ENCODE assay signal across 8 cellular contexts in the genomic region with DNA sequence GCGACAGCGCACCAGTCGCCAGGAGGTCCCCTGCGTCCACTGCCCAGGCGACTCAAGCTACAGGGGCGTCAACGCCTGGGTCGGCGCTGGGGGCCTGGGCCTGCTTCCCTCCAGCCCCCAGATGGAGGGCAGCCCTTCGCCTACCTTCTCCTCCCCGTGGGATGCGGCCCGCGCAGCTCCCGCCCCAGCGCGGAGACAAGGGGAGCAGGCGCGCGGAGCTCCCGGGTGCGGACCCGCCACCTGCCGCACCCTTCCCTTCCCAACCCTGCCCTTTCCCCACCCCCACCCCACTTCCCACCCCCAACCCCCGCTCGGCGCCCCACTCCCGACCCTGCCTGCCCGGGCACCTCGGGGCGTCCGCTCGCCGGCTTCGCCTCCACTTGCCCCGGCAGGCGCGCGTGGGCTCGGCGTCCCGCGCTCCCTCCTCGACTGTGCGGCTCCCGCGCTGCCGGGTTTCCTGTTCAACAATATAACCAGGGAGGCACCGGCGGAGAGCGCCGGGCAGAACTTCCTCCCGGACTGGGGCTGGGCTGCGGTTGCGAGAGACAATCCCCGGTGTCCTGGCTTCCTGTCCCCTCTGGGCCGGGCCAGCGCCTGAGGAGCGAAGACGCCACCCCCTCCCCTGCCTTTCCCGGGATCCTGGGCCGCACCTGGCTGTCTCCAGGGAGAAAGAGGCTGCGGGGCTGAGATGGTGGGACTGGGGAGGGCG. TPM values are rescaled to one million over a fixed set of nuclear protein-coding genes. Genes with fewer than 3 reads are reported as not detected.
DNase-seq lines count a peak whose midpoint lies in the region; ATAC-seq, FAIRE-seq and TF ChIP-seq lines count a peak whose summit lies in the region.

A gene with protein sequence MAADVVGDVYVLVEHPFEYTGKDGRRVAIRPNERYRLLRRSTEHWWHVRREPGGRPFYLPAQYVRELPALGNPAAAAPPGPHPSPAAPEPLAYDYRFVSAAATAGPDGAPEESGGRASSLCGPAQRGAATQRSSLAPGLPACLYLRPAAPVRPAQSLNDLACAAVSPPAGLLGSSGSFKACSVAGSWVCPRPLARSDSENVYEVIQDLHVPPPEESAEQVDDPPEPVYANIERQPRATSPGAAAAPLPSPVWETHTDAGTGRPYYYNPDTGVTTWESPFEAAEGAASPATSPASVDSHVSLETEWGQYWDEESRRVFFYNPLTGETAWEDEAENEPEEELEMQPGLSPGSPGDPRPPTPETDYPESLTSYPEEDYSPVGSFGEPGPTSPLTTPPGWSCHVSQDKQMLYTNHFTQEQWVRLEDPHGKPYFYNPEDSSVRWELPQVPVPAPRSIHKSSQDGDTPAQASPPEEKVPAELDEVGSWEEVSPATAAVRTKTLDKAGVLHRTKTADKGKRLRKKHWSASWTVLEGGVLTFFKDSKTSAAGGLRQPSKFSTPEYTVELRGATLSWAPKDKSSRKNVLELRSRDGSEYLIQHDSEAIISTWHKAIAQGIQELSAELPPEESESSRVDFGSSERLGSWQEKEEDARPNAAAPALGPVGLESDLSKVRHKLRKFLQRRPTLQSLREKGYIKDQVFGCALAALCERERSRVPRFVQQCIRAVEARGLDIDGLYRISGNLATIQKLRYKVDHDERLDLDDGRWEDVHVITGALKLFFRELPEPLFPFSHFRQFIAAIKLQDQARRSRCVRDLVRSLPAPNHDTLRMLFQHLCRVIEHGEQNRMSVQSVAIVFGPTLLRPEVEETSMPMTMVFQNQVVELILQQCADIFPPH (minus strand): TSS at position 466 of the 709 bp plus-strand sequence. CDS start 2,591 bp downstream, outside the sequence.

- H3K9me3 Mint-ChIP-seq in MCF 10A (ENCODE audit: unreplicated experiment) = no peaks in the 10 kb centered on the region
- H3K9me3 Mint-ChIP-seq in stimulated activated naive B cell treated with anti-CD40 and anti-IgM and Interleukin-4, amounts not matched to agents 10 μg/mL and 1 μg/mL and 100 μg/mL, for 72 hours = no peaks in the 10 kb centered on the region

- peak within 1 kb of the TSS; percentile 64 for H3K27ac Mint-ChIP-seq in MCF 10A (ENCODE audit: low read depth, unreplicated experiment)
- H3K27ac Mint-ChIP-seq in stimulated activated naive B cell treated with anti-CD40 and anti-IgM and Interleukin-4, amounts not matched to agents 10 μg/mL and 1 μg/mL and 100 μg/mL, for 72 hours = peak within 1 kb of the TSS; percentile 75

- FAIRE-seq in kidney (lab: Jason Lieb, UNC) = no peak

- no peak for TF ChIP-seq CTCF in MCF 10A (IDR thresholded peaks at IDR 0.05; ENCODE audit: unreplicated experiment)
- TF ChIP-seq CTCF in kidney (IDR thresholded peaks at IDR 0.05; ENCODE audit: borderline replicate concordance, extremely low read depth, insufficient read depth) = no peak

- DNase-seq in NOMO-1 (lab: John Stamatoyannopoulos, UW; ENCODE audit: unreplicated experiment in 2 of 2) (peak; percentile 47 to 56), MCF 10A (ENCODE audit: unreplicated experiment) (no peak), kidney (peak; percentile 89), NCI-H2171 (lab: John Stamatoyannopoulos, UW) (no peak)
- DNase-seq in stimulated activated naive B cell treated with anti-CD40 and anti-IgM and Interleukin-4, amounts not matched to agents 10 μg/mL and 1 μg/mL and 100 μg/mL, for 72 hours = no peak

- no TSS peak for BruUV-seq in MCF 10A (replicated peaks; lab: Mats Ljungman, UMichigan)

- peaks cover 8% of the 10 kb centered on the region for H3K4me1 Mint-ChIP-seq in MCF 10A (ENCODE audit: insufficient read depth, unreplicated experiment)
- H3K4me1 Mint-ChIP-seq in stimulated activated naive B cell treated with anti-CD40 and anti-IgM and Interleukin-4, amounts not matched to agents 10 μg/mL and 1 μg/mL and 100 μg/mL, for 72 hours = peaks cover 27 to 57% of the 10 kb centered on the region in 2 donors

- CTCF ChIA-PET in MCF 10A (lab: Yijun Ruan, JAX) = interaction anchor here (1.0 kb wide), 2 partner anchors 11 to 160 kb away, joined by 3 read pairs; no protein-coding TSS in a partner anchor

- H3K36me3 Mint-ChIP-seq in MCF 10A (ENCODE audit: insufficient read depth, unreplicated experiment) = peaks cover 33% of the 10 kb centered on the region
- peaks cover 7 to 17% of the 10 kb centered on the region in 2 donors for H3K36me3 Mint-ChIP-seq in stimulated activated naive B cell treated with anti-CD40 and anti-IgM and Interleukin-4, amounts not matched to agents 10 μg/mL and 1 μg/mL and 100 μg/mL, for 72 hours

- peaks cover 0 to 4% of the 10 kb centered on the region in 2 donors for H3K36me3 ChIP-seq in kidney (ENCODE audit: control insufficient read depth in 1 of 2, insufficient read depth in 2 of 2, low read length in 2 of 2)

- ATAC-seq in stimulated activated naive B cell treated with anti-CD40 and anti-IgM and Interleukin-4, amounts not matched to agents 10 μg/mL and 1 μg/mL and 100 μg/mL, for 72 hours (replicated peaks) = no peak
- ATAC-seq in GM21423 (IDR thresholded peaks at IDR 0.05; ENCODE audit: unreplicated experiment) (no peak), HG03045 (IDR thresholded peaks at IDR 0.05; ENCODE audit: unreplicated experiment) (no peak)

- H3K9me3 ChIP-seq in kidney (ENCODE audit: control insufficient read depth in 1 of 2, low read length in 2 of 2) = no peaks in the 10 kb centered on the region

- peak within 1 kb of the TSS in 1 of 2 donors; percentile 26 for H3K9ac ChIP-seq in kidney (ENCODE audit: low read length in 2 of 2)

- H3K4me3 ChIP-seq in GM08714 (ENCODE audit: low read length) (peak within 1 kb of the TSS; percentile 84; the same call in 1 of the 2 replicates), kidney (ENCODE audit: low read length in 2 of 2) (peak within 1 kb of the TSS; percentile 39 to 55)

- intact Hi-C loops in MCF 10A (cut with micrococcal nuclease) = no loop called here
- intact Hi-C loops in kidney (cut with DNase I) = no loop called here

- peak within 1 kb of the TSS; percentile 88 for H3K4me3 Mint-ChIP-seq in MCF 10A (ENCODE audit: unreplicated experiment)
- H3K4me3 Mint-ChIP-seq in stimulated activated naive B cell treated with anti-CD40 and anti-IgM and Interleukin-4, amounts not matched to agents 10 μg/mL and 1 μg/mL and 100 μg/mL, for 72 hours = peak within 1 kb of the TSS; percentile 83 to 84

- peak within 1 kb of the TSS in 1 of 2 donors; percentile 9 for H3K27ac ChIP-seq in kidney (ENCODE audit: low read depth in 2 of 2, low read length in 2 of 2)

- peaks cover 6 to 15% of the 10 kb centered on the region in 2 donors for H3K4me1 ChIP-seq in kidney (ENCODE audit: control insufficient read depth in 1 of 2, insufficient read depth in 1 of 2, low read depth in 1 of 2, low read length in 2 of 2)

- no peaks in the 10 kb centered on the region for H3K27me3 Mint-ChIP-seq in MCF 10A (ENCODE audit: insufficient read depth, unreplicated experiment)
- no peaks in the 10 kb centered on the region for H3K27me3 Mint-ChIP-seq in stimulated activated naive B cell treated with anti-CD40 and anti-IgM and Interleukin-4, amounts not matched to agents 10 μg/mL and 1 μg/mL and 100 μg/mL, for 72 hours

- POLR2A ChIA-PET in MCF 10A (lab: Yijun Ruan, JAX) = interaction anchor here (1.5 to 4.3 kb wide), 4 partner anchors 7 to 160 kb away, joined by 3 to 23 read pairs (median 20); no protein-coding TSS in a partner anchor

RNA-seq across cellular contexts. Expression of the gene that starts here (rescaled TPM):
- total RNA-seq in MCF 10A (2022) = 30.5 and 47.6 TPM in 2 replicates
- total RNA-seq in kidney = 57.2 TPM
- polyA plus RNA-seq in kidney (ENCODE audit: insufficient read depth, low read depth, low replicate concordance) = 13.3 TPM

Comparison
In these comparisons a context has a peak if more than half of its experiments do, and no peak if none do; other contexts are left out.
1. DNase-seq: peak in NOMO-1 (2 of 2) and kidney (single experiment); none in MCF 10A (single experiment), stimulated activated naive B cell treated with anti-CD40 and anti-IgM and Interleukin-4, amounts not matched to agents 10 μg/mL and 1 μg/mL and 100 μg/mL, for 72 hours (single experiment) and NCI-H2171 (single experiment).